ENCODE assay signal across 22 cellular contexts in the genomic region with DNA sequence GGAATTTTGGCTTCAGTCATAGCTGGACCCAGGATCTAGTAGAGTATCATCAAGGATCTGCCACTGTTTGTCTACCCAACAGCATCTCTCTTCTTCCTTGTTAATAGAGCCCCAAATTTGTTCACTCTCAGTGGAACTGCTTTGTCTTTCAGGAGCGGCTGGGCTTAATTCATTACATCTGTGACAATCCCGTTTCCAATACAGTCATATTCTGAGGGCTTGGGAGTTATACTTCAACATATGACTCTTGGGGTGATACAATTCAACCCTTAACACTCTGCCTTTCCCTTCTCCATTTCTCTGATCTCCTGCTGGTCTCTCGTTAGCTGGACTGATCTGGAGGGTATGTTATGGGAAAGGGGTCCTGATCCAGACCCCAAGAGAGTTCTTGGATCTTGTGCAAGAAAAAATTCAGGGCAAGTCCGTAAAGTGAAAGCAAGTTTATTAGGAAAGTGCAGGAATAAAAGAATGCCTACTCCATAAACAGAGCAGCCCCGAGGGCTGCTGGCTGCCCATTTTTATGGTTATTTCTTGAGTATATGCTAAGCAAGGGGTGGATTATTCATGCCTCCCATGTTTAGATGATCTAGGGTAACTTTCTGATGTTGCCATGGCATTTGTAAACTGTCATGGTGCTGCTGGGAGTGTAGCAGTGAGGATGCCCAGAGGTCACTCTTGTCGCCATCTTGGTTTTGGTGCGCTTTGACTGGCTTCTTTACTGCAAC. TPM values are rescaled to one million over a fixed set of nuclear protein-coding genes. Genes with fewer than 3 reads are reported as not detected.
A peak's percentile ranks its signal among the peaks of the same experiment; 100 is the strongest.
DNase-seq lines count a peak whose midpoint lies in the region; ATAC-seq and TF ChIP-seq lines count a peak whose summit lies in the region.
"Had no signal": no experiment of that assay in that cellular context is flagged by ENCODE, and none has a peak within 500 bp of the region (broad histone marks: within the 10 kb centered on the region; RNA-seq: fewer than 3 reads in every experiment).

No MANE protein-coding gene starts in this region.

- H3K27me3 ChIP-seq in adipocyte (replicated peaks; ENCODE audit: control insufficient read depth, insufficient read depth, low read length) (no peaks in the 10 kb centered on the region), dorsolateral prefrontal cortex (no peaks in the 10 kb centered on the region), aorta (ENCODE audit: control insufficient read depth in 1 of 2, insufficient read depth in 2 of 2, low read length in 1 of 2) (no peaks in the 10 kb centered on the region)
- H3K27me3 ChIP-seq: BLaER1, MG63, SJSA1 had no signal

- DNase-seq in AG10803 (ENCODE audit: low read depth) (no peak), adipocyte (ENCODE audit: low read depth) (no peak), dorsolateral prefrontal cortex (no peak), substantia nigra (lab: John Stamatoyannopoulos, UW) (no peak), aorta (no peak)
- DNase-seq: CD4-positive, CD25-positive, alpha-beta regulatory T cell; DMS79; EL; GDM1; KBM-7; MG63; NCI-H2029; NCI-H446 treated with DMSO at 0.1 percent for 48 hours; NCI-H526; NCI-H82; Right ventricle myocardium superior; RPMI8226 had no signal

- ATAC-seq in aorta (ENCODE audit: low FRiP score) (no peak), HG03280 (IDR thresholded peaks at IDR 0.05; ENCODE audit: unreplicated experiment) (no peak), HG02678 (IDR thresholded peaks at IDR 0.05; ENCODE audit: unreplicated experiment) (no peak)
- ATAC-seq: GM12878 had no signal

- H3K4me1 ChIP-seq in adipocyte (ENCODE audit: control insufficient read depth, insufficient read depth, low read length) (peaks cover 5% of the 10 kb centered on the region), aorta (ENCODE audit: control insufficient read depth in 1 of 2, insufficient read depth in 2 of 2, low read length in 2 of 2) (no peaks in the 10 kb centered on the region)

- intact Hi-C loops in dorsolateral prefrontal cortex (cut with DNase I): loop anchor here in 1 of 2 donors (10.0 kb wide), 1 partner anchor 186 kb away; no protein-coding TSS in a partner anchor
- intact Hi-C loops in aorta (cut with DNase I): no loop called here

- no peak overlapping the region for H3K9ac ChIP-seq in adipocyte (ENCODE audit: low read length)
- H3K9ac ChIP-seq: BLaER1 had no signal

- WGBS in aorta, 2 donors: 97 to 99% methylated on average over 7 of the region's 7 CpGs

- TF ChIP-seq CTCF in AG10803 (conservative IDR thresholded peaks at IDR 0.05; ENCODE audit: low read length) (no peak), dorsolateral prefrontal cortex (IDR thresholded peaks at IDR 0.05 in 54 of 56, conservative IDR thresholded peaks at IDR 0.05 in 2 of 56; ENCODE audit: low read depth in 1 of 56, partially characterized antibody in 56 of 56) (no peak)

- no peaks in the 10 kb centered on the region for H3K36me3 ChIP-seq in adipocyte (ENCODE audit: control insufficient read depth, insufficient read depth, low read length, severe bottlenecking)
- H3K36me3 ChIP-seq in aorta (ENCODE audit: control insufficient read depth in 1 of 2, insufficient read depth in 2 of 2, low read length in 1 of 2): no peaks in the 10 kb centered on the region
- H3K36me3 ChIP-seq: BLaER1, MG63, SJSA1 had no signal

- H3K4me3 ChIP-seq in AG10803 (ENCODE audit: low read length): 0 out of 2 replicates have a peak overlapping the region, but pooled peaks have one; percentile 17
- peak overlapping the region; percentile 44 for H3K4me3 ChIP-seq in adipocyte (ENCODE audit: low read length)
- no peak overlapping the region for H3K4me3 ChIP-seq in dorsolateral prefrontal cortex
- no peak overlapping the region for H3K4me3 ChIP-seq in aorta (ENCODE audit: low read length in 2 of 2)
- H3K4me3 ChIP-seq: BLaER1, GM12878, MG63, SJSA1 had no signal

- H3K27ac ChIP-seq in dorsolateral prefrontal cortex (peak overlapping the region in 56 of 59 donors; percentile 56 to 100 (median 98)), substantia nigra (ENCODE audit: low read depth, low read length, poor library complexity, severe bottlenecking) (peak overlapping the region; percentile 73), aorta (ENCODE audit: low read depth in 1 of 2, low read length in 2 of 2) (no peak overlapping the region)
- H3K27ac ChIP-seq: BLaER1, SJSA1 had no signal

- H3K9me3 ChIP-seq in adipocyte (ENCODE audit: control insufficient read depth, low read length): no peaks in the 10 kb centered on the region
- H3K9me3 ChIP-seq in aorta (ENCODE audit: control insufficient read depth, low read length): no peaks in the 10 kb centered on the region
- H3K9me3 ChIP-seq: BLaER1, MG63, SJSA1 had no signal

RNA-seq across cellular contexts. Expression of a gene that starts 42.4 kb away (rescaled TPM):
- total RNA-seq in dorsolateral prefrontal cortex (10 to 100 TPM; 13.2 to 40.2 (median 23.3) TPM), aorta (1 to 10 TPM; 5.0 to 10.0 TPM)
- polyA plus RNA-seq in aorta: 1 to 10 TPM; 4.0 to 6.4 TPM

RNA-seq across cellular contexts. Expression of a gene that starts 42.5 kb away (rescaled TPM):
- total RNA-seq in dorsolateral prefrontal cortex: 10 to 100 TPM; 13.0 to 94.8 (median 30.2) TPM
- 10 to 100 TPM in 1 of 2 donors, 1 to 10 TPM in 1; 7.6 to 11.6 TPM for total RNA-seq in aorta
- 10 to 100 TPM in 1 of 2 donors, 1 to 10 TPM in 1; 6.5 to 12.9 TPM for polyA plus RNA-seq in aorta

Comparison
In these comparisons a context has a peak if more than half of its experiments do, and no peak if none do; other contexts are left out.
1. H3K4me3 ChIP-seq: peak in AG10803 (single experiment) and adipocyte (single experiment); none in dorsolateral prefrontal cortex (0 of 59) and aorta (0 of 2).
2. H3K27ac ChIP-seq: peak in dorsolateral prefrontal cortex (56 of 59) and substantia nigra (single experiment); none in aorta (0 of 2).